9 cellular contexts compared by ENCODE assay signal in the genomic region with DNA sequence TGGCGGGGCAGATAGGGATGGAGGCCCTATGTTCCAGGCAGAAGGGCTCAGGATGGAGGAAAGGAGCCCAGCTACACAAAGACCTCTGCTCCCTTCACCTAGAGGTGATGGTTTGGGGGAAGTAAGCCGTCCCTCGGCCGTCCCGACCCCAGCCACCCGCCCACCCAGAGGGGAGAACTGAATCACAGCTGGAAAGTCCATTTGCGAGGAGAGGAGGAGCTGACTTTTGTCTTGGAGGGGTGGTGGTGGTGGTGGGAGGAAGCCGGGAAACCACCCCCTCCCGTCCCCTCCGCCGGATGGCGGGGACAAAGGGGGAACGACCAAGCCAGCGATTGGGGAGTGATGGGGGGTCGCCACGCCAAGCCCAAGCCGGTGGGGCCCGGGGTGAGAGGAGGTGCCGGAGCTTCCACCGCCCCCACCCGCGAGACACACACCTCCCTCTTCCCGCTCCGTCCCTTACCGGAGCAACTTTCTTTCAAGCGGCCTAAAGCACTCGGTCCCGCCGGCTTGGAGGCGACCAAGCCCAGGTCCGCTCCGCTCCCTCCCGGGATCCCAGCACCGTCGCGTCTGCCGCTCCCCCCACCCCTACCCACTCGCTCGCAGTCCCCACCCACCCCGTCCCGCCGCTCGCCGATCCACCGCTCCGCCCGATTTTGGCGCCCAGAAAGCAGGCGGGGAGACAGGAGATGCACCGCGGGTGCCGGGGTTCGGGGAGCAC. TPM values are rescaled to one million over a fixed set of nuclear protein-coding genes. Genes with fewer than 3 reads are reported as not detected.
DNase-seq lines count a peak whose midpoint lies in the region; ATAC-seq and TF ChIP-seq lines count a peak whose summit lies in the region.
"Had no signal": no experiment of that assay in that cellular context is flagged by ENCODE, and none has a peak within 500 bp of the region (broad histone marks: within the 10 kb centered on the region; RNA-seq: fewer than 3 reads in every experiment).

No MANE protein-coding gene starts in this region.

- peak; percentile 40 to 54 for ATAC-seq in activated T-cell treated with anti-CD3 and anti-CD28 coated beads, Interleukin-2, amount 50 U/mL, for 72 hours (replicated peaks in 1 of 2)
- no peak for ATAC-seq in HG03439 (IDR thresholded peaks at IDR 0.05; ENCODE audit: unreplicated experiment)

- no peaks in the 10 kb centered on the region for H3K9me3 Mint-ChIP-seq in activated T-cell treated with anti-CD3 and anti-CD28 coated beads, Interleukin-2, amount 50 U/mL, for 72 hours
- no peaks in the 10 kb centered on the region for H3K9me3 Mint-ChIP-seq in osteocyte (ENCODE audit: unreplicated experiment)

- intact Hi-C loops in tibial artery (cut with DNase I; ENCODE audit: low total_unique reads), result no loop called here

- DNase-seq in GM06990 (ENCODE audit: extremely low read depth, insufficient read length) (peak; percentile 66), NCI-H1105 treated with DMSO at 0.1 percent for 48 hours (lab: John Stamatoyannopoulos, UW) (peak; percentile 41), fibroblast of the aortic adventitia (ENCODE audit: low read depth) (no peak), osteocyte (ENCODE audit: extremely low spot score, unreplicated experiment) (no peak), tibial artery (peak in 1 of 2 donors; percentile 77), OCI-M2 (lab: John Stamatoyannopoulos, UW; ENCODE audit: unreplicated experiment) (no peak)
- DNase-seq in activated T-cell treated with anti-CD3 and anti-CD28 coated beads, Interleukin-2, amount 50 U/mL, for 72 hours, result peak; percentile 68 to 69

- H3K4me3 ChIP-seq in GM06990 (replicated peaks; ENCODE audit: low read depth, low read length) (peak overlapping the region; percentile 94), fibroblast of the aortic adventitia (ENCODE audit: low read depth, low read length) (peak overlapping the region; percentile 97), tibial artery (peak overlapping the region; percentile 89 to 98)

- H3K27ac ChIP-seq in tibial artery, result peak overlapping the region; percentile 98 to 99

- H3K27ac Mint-ChIP-seq in activated T-cell treated with anti-CD3 and anti-CD28 coated beads, Interleukin-2, amount 50 U/mL, for 72 hours, result peak overlapping the region; percentile 98
- H3K27ac Mint-ChIP-seq in osteocyte (ENCODE audit: unreplicated experiment), result peak overlapping the region; percentile 98

- H3K4me1 Mint-ChIP-seq in activated T-cell treated with anti-CD3 and anti-CD28 coated beads, Interleukin-2, amount 50 U/mL, for 72 hours (ENCODE audit: low read depth), result peaks cover 77% of the 10 kb centered on the region
- peaks cover 84% of the 10 kb centered on the region for H3K4me1 Mint-ChIP-seq in osteocyte (ENCODE audit: unreplicated experiment)

- peak overlapping the region; percentile 87 to 91 for H3K4me3 Mint-ChIP-seq in activated T-cell treated with anti-CD3 and anti-CD28 coated beads, Interleukin-2, amount 50 U/mL, for 72 hours
- H3K4me3 Mint-ChIP-seq in osteocyte (ENCODE audit: unreplicated experiment), result peak overlapping the region; percentile 88

- H3K27me3 ChIP-seq in GM06990 (replicated peaks; ENCODE audit: control insufficient read depth, insufficient read depth, low read length) (no peaks in the 10 kb centered on the region), tibial artery (no peaks in the 10 kb centered on the region)

- peaks cover 15 to 28% of the 10 kb centered on the region in 2 donors for H3K36me3 Mint-ChIP-seq in activated T-cell treated with anti-CD3 and anti-CD28 coated beads, Interleukin-2, amount 50 U/mL, for 72 hours (ENCODE audit: insufficient read depth in 2 of 2)
- H3K36me3 Mint-ChIP-seq in osteocyte (ENCODE audit: unreplicated experiment), result peaks cover 9% of the 10 kb centered on the region

- H3K9me3 ChIP-seq in tibial artery, result no peaks in the 10 kb centered on the region

- H3K36me3 ChIP-seq in GM06990 (ENCODE audit: control insufficient read depth, insufficient read depth, low read length) (peaks cover 7% of the 10 kb centered on the region), tibial artery (no peaks in the 10 kb centered on the region)

- no peak for TF ChIP-seq CTCF in GM06990 (IDR thresholded peaks at IDR 0.05; ENCODE audit: insufficient read depth, low read length, poor library complexity, severe bottlenecking)
- no peak for TF ChIP-seq CTCF in fibroblast of the aortic adventitia (IDR thresholded peaks at IDR 0.05; ENCODE audit: insufficient read depth, low read length)
- TF ChIP-seq CTCF in osteocyte (IDR thresholded peaks at IDR 0.05), result no peak
- no peak for TF ChIP-seq CTCF in tibial artery (IDR thresholded peaks at IDR 0.05)

- no peaks in the 10 kb centered on the region for H3K27me3 Mint-ChIP-seq in activated T-cell treated with anti-CD3 and anti-CD28 coated beads, Interleukin-2, amount 50 U/mL, for 72 hours (ENCODE audit: low read depth)
- H3K27me3 Mint-ChIP-seq in osteocyte (ENCODE audit: unreplicated experiment), result no peaks in the 10 kb centered on the region

- peaks cover 5 to 80% (median 70%) of the 10 kb centered on the region in 4 donors for H3K4me1 ChIP-seq in tibial artery

RNA-seq across cellular contexts. Expression of gene ARHGEF2, which starts 0.6 kb away (rescaled TPM):
- 100 to 1,000 TPM; 152 to 163 TPM for total RNA-seq in activated T-cell treated with anti-CD3 and anti-CD28 coated beads, Interleukin-2, amount 50 U/mL, for 72 hours
- 116 and 161 TPM in 2 replicates for total RNA-seq in fibroblast of the aortic adventitia (ENCODE audit: low replicate concordance)
- total RNA-seq in osteocyte, result 199 and 201 TPM in 2 replicates

RNA-seq across cellular contexts. Expression of gene RXFP4, which starts 36.3 kb away (rescaled TPM):
- not detected for total RNA-seq in activated T-cell treated with anti-CD3 and anti-CD28 coated beads, Interleukin-2, amount 50 U/mL, for 72 hours
- 0.09 TPM in 1 of 2 replicates, not detected in the other for total RNA-seq in fibroblast of the aortic adventitia (ENCODE audit: low replicate concordance)
- not detected in 2 replicates for total RNA-seq in osteocyte
- total RNA-seq: activated CD8-positive, alpha-beta memory T cell treated with anti-CD3 and anti-CD28 coated beads for 36 hours had no signal

RNA-seq across cellular contexts. Expression of gene SSR2, which starts 43.0 kb away (rescaled TPM):
- total RNA-seq in activated T-cell treated with anti-CD3 and anti-CD28 coated beads, Interleukin-2, amount 50 U/mL, for 72 hours, result 100 to 1,000 TPM; 193 to 234 TPM
- total RNA-seq in fibroblast of the aortic adventitia (ENCODE audit: low replicate concordance) (339 and 472 TPM in 2 replicates), osteocyte (283 and 284 TPM in 2 replicates)

RNA-seq across cellular contexts. Expression of gene KHDC4, which starts 43.6 kb away (rescaled TPM):
- 10 to 100 TPM; 93.3 to 98.7 TPM for total RNA-seq in activated T-cell treated with anti-CD3 and anti-CD28 coated beads, Interleukin-2, amount 50 U/mL, for 72 hours
- total RNA-seq in fibroblast of the aortic adventitia (ENCODE audit: low replicate concordance) (11.3 and 31.0 TPM in 2 replicates), osteocyte (48.8 and 53.7 TPM in 2 replicates)

Comparison
In these comparisons a context has a peak if more than half of its experiments do, and no peak if none do; other contexts are left out.
1. DNase-seq: peak in GM06990 (single experiment), NCI-H1105 treated with DMSO at 0.1 percent for 48 hours (single experiment) and activated T-cell treated with anti-CD3 and anti-CD28 coated beads, Interleukin-2, amount 50 U/mL, for 72 hours (2 of 2); none in fibroblast of the aortic adventitia (single experiment), osteocyte (single experiment) and OCI-M2 (single experiment).
2. Peak in every context shown above with its lines, with median percentiles within 50 percentile points of each other: H3K4me3 ChIP-seq.